ENCODE assay signal across 9 cellular contexts in the genomic region with DNA sequence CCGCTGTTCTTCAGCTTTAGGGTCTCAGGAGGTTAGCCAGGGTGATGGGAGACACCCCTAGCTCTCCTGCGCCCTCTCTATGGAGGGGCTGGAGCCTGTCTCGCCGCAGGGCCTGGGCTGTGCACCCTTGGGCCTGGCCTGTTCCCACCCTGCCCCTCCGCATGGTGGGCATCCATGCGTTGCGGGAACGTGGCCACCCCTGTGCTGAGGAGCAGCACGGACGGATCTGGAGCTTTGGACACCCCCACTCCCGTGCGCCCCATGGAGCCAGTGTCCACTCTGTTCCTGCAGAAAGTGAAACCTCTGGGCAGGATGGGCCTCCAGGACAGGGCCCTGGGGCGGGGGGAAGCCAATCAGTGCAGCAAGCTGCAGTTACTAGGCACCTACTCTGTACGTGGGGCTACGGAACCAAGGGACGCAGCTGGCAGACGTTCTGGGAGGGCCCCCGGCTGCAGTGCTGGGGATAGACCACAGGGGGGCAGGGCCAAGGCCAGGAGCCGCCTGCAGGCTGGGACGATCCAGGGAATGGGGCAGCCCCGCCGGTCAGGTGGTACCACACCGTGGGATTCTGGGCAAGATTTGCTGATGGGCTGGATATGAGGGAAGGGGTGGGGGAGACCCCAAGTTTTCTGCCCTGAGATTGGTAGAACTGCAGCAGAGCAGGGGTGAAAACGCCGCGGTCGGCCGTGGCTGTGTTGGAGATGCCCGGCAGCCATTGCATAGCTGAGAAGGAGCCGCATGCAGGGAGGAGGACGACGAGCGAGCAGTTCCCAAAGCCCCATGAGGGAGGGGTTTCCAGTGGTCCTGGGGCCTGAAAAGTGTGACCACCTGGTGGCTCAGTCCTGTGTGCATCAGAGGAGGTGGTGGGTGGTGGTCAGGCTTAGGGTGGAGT. TPM values are rescaled to one million over a fixed set of nuclear protein-coding genes. Genes with fewer than 3 reads are reported as not detected.
DNase-seq lines count a peak whose midpoint lies in the region; ATAC-seq and TF ChIP-seq lines count a peak whose summit lies in the region.
"Had no signal": no experiment of that assay in that cellular context is flagged by ENCODE, and none has a peak within 500 bp of the region (broad histone marks: within the 10 kb centered on the region; RNA-seq: fewer than 3 reads in every experiment).

No MANE protein-coding gene starts in this region.

- no peaks in the 10 kb centered on the region for H3K9me3 ChIP-seq in endodermal cell (ENCODE audit: control insufficient read depth, low read length)
- H3K9me3 ChIP-seq in tibial artery, result no peaks in the 10 kb centered on the region

- 41 to 54% methylated on average over 24 to 33 of the region's 33 CpGs for WGBS in endodermal cell (ENCODE audit: insufficient coverage in 1 of 2, insufficient read length in 1 of 2), 2 experiments

- H3K27ac Mint-ChIP-seq in endodermal cell, result no peak overlapping the region
- H3K27ac Mint-ChIP-seq: IgD-negative memory B cell had no signal

- H3K4me1 ChIP-seq in endodermal cell (ENCODE audit: control insufficient read depth, insufficient read depth, low read length) (no peaks in the 10 kb centered on the region), tibial artery (peaks cover 0 to 8% (median 2%) of the 10 kb centered on the region in 4 donors)

- peaks cover 2% of the 10 kb centered on the region for H3K4me1 Mint-ChIP-seq in endodermal cell

- no peak overlapping the region for H3K9ac ChIP-seq in endodermal cell (ENCODE audit: extremely low read depth, low read length, poor library complexity, severe bottlenecking)

- H3K27me3 ChIP-seq in endodermal cell (ENCODE audit: control insufficient read depth, insufficient read depth, low read length, poor library complexity, severe bottlenecking), result no peaks in the 10 kb centered on the region
- H3K27me3 ChIP-seq in tibial artery, result peaks cover 0 to 76% of the 10 kb centered on the region in 2 donors

- H3K4me3 ChIP-seq in endodermal cell (ENCODE audit: low read length) (no peak overlapping the region), tibial artery (peak overlapping the region in 1 of 2 donors; percentile 12)

- H3K4me3 Mint-ChIP-seq in endodermal cell, result no peak overlapping the region

- H3K27ac ChIP-seq in endodermal cell (ENCODE audit: low read depth, low read length), result no peak overlapping the region
- H3K27ac ChIP-seq in tibial artery, result no peak overlapping the region

- H3K36me3 ChIP-seq in endodermal cell (ENCODE audit: control insufficient read depth, insufficient read depth, low read length) (no peaks in the 10 kb centered on the region), tibial artery (no peaks in the 10 kb centered on the region)

- TF ChIP-seq CTCF in endodermal cell (conservative IDR thresholded peaks at IDR 0.05) (peak; percentile 90), tibial artery (IDR thresholded peaks at IDR 0.05) (peak; percentile 56 to 64)

- peaks cover 5% of the 10 kb centered on the region for H3K9me3 Mint-ChIP-seq in endodermal cell
- H3K9me3 Mint-ChIP-seq: IgD-negative memory B cell had no signal

- intact Hi-C loops in tibial artery (cut with DNase I; ENCODE audit: low total_unique reads), result no loop called here

- H3K36me3 Mint-ChIP-seq in endodermal cell (ENCODE audit: low read depth), result no peaks in the 10 kb centered on the region
- H3K36me3 Mint-ChIP-seq: IgD-negative memory B cell had no signal

- DNase-seq in COLO668 (lab: John Stamatoyannopoulos, UW; ENCODE audit: unreplicated experiment) (peak; percentile 85), endodermal cell (peak; percentile 93), midbrain (lab: John Stamatoyannopoulos, UW) (peak; percentile 41), tibial artery (no peak), mesenteric fat pad (ENCODE audit: low spot score) (no peak), NCI-H2107 treated with DMSO at 0.1 percent for 48 hours (lab: John Stamatoyannopoulos, UW; ENCODE audit: unreplicated experiment) (no peak)
- peak; percentile 9 to 13 for DNase-seq in activated CD4-positive, alpha-beta T cell treated with anti-CD3 and anti-CD28 coated beads for 4 hours

- ATAC-seq in HG02981 (IDR thresholded peaks at IDR 0.05; ENCODE audit: unreplicated experiment), result peak; percentile 56

- H3K27me3 Mint-ChIP-seq in endodermal cell (ENCODE audit: insufficient read depth), result peaks cover 33% of the 10 kb centered on the region

RNA-seq across cellular contexts. Expression of gene TP73, which starts 43.3 kb away (rescaled TPM):
- 1 to 10 TPM; 3.4 to 3.5 TPM for total RNA-seq in endodermal cell
- polyA plus RNA-seq in endodermal cell (2013, experiment 1 of 2), result 0.61 TPM
- 0.33 TPM for polyA plus RNA-seq in endodermal cell (2013, experiment 2 of 2)
- not detected for total RNA-seq in mesenteric fat pad

RNA-seq across cellular contexts. Expression of gene WRAP73, which starts 45.7 kb away (rescaled TPM):
- total RNA-seq in endodermal cell, result 10 to 100 TPM; 29.8 to 32.5 TPM
- 31.6 TPM for polyA plus RNA-seq in endodermal cell (2013, experiment 1 of 2)
- polyA plus RNA-seq in endodermal cell (2013, experiment 2 of 2), result 27.3 TPM
- 14.8 TPM for total RNA-seq in mesenteric fat pad

RNA-seq across cellular contexts. Expression of gene CCDC27, which starts 56.7 kb away (rescaled TPM):
- total RNA-seq in endodermal cell (not detected), mesenteric fat pad (not detected)
- polyA plus RNA-seq in endodermal cell (2013, experiment 1 of 2), result not detected
- not detected for polyA plus RNA-seq in endodermal cell (2013, experiment 2 of 2)
- polyA plus RNA-seq: IgD-negative memory B cell had no signal

Comparison
In these comparisons a context has a peak if more than half of its experiments do, and no peak if none do; other contexts are left out.
1. DNase-seq: peak in COLO668 (single experiment), activated CD4-positive, alpha-beta T cell treated with anti-CD3 and anti-CD28 coated beads for 4 hours (2 of 2), endodermal cell (single experiment) and midbrain (single experiment); none in tibial artery (0 of 2), mesenteric fat pad (single experiment) and NCI-H2107 treated with DMSO at 0.1 percent for 48 hours (single experiment).